In the genomic region with DNA sequence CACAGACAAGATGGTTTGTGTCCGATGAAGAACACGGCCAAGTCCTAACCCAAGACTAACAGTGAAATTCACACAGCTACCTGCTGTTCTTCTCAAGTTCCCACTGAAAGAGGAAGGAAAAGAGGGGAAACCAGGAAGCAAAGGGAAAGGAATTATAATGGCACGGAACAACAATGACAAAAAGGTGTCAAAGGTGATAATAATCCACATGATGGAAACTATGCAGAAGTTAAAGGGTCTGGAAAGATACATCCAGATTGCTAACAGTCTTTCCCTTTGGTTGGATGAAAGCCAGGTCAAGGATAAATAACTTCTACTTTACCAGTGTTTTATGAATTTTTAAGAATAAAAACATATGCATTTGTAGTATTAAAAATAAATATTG, we compare ENCODE assay signal across 28 cellular contexts. TPM values are rescaled to one million over a fixed set of nuclear protein-coding genes. Genes with fewer than 3 reads are reported as not detected.
DNase-seq lines count a peak whose midpoint lies in the region; ATAC-seq, FAIRE-seq and TF ChIP-seq lines count a peak whose summit lies in the region.
"Had no signal": no experiment of that assay in that cellular context is flagged by ENCODE, and none has a peak within 500 bp of the region (broad histone marks: within the 10 kb centered on the region; RNA-seq: fewer than 3 reads in every experiment).

No MANE protein-coding gene starts in this region.

- DNase-seq in T-helper 2 cell treated with Interferon-gamma antibody and Interleukin-4, amounts not matched to agents 5 μg/mL and 100 μg/mL, for 36 hours (ENCODE audit: low spot score) = no peak
- DNase-seq in T-helper 2 cell (no peak), astrocyte (ENCODE audit: low read depth) (no peak), left lung (no peak), NCI-H1092 (lab: John Stamatoyannopoulos, UW) (no peak), GM10248 (ENCODE audit: extremely low spot score) (no peak)
- no peak for DNase-seq in stimulated activated naive CD8-positive, alpha-beta T cell treated with anti-CD3 and anti-CD28 coated beads, Interleukin-15, Interleukin-2, amounts not matched to agents 100 U/mL and 50 U/mL, for 24 hours
- DNase-seq: 8988T; caudate nucleus; DND-41; endodermal cell; esophagus squamous epithelium; GF-D8; HCEC 1CT; head of caudate nucleus; IMR-90; retina; stimulated activated naive CD4-positive, alpha-beta T cell; T-cell had no signal

- H3K27me3 Mint-ChIP-seq in T-helper 2 cell treated with Interferon-gamma antibody and Interleukin-4, amounts not matched to agents 5 μg/mL and 100 μg/mL, for 36 hours (ENCODE audit: low read depth) = no peaks in the 10 kb centered on the region
- no peaks in the 10 kb centered on the region for H3K27me3 Mint-ChIP-seq in stimulated activated naive CD8-positive, alpha-beta T cell treated with anti-CD3 and anti-CD28 coated beads, Interleukin-15, Interleukin-2, amounts not matched to agents 100 ng/mL and 50 ng/mL, for 24 hours
- no peaks in the 10 kb centered on the region for H3K27me3 Mint-ChIP-seq in astrocyte (ENCODE audit: low read depth, unreplicated experiment)
- H3K27me3 Mint-ChIP-seq: memory B cell, T-cell had no signal

- H3K4me1 ChIP-seq in astrocyte (ENCODE audit: insufficient read depth, low read length) (peaks cover 32% of the 10 kb centered on the region), left lung (peaks cover 0 to 7% of the 10 kb centered on the region in 2 donors)
- H3K4me1 ChIP-seq: parathyroid adenoma had no signal

- FAIRE-seq in astrocyte (lab: Jason Lieb, UNC) = no peak
- FAIRE-seq: islet of Langerhans had no signal

- no peak overlapping the region for H3K4me2 ChIP-seq in astrocyte (ENCODE audit: low read length)

- H3K36me3 Mint-ChIP-seq in T-helper 2 cell treated with Interferon-gamma antibody and Interleukin-4, amounts not matched to agents 5 μg/mL and 100 μg/mL, for 36 hours (ENCODE audit: low read depth) = peaks cover 56% of the 10 kb centered on the region
- peaks cover 84% of the 10 kb centered on the region for H3K36me3 Mint-ChIP-seq in stimulated activated naive CD8-positive, alpha-beta T cell treated with anti-CD3 and anti-CD28 coated beads, Interleukin-15, Interleukin-2, amounts not matched to agents 100 ng/mL and 50 ng/mL, for 24 hours (ENCODE audit: low read depth)
- H3K36me3 Mint-ChIP-seq in astrocyte (ENCODE audit: low read depth, unreplicated experiment) = peaks cover 19% of the 10 kb centered on the region

- CTCF ChIA-PET in GM10248 (lab: Yijun Ruan, JAX) = interaction anchor here (1.3 to 1.7 kb wide), 2 partner anchors 12 to 221 kb away, joined by 3 to 4 read pairs; no protein-coding TSS in a partner anchor

- H3K4me3 Mint-ChIP-seq in T-helper 2 cell treated with Interferon-gamma antibody and Interleukin-4, amounts not matched to agents 5 μg/mL and 100 μg/mL, for 36 hours = no peak overlapping the region
- no peak overlapping the region for H3K4me3 Mint-ChIP-seq in stimulated activated naive CD8-positive, alpha-beta T cell treated with anti-CD3 and anti-CD28 coated beads, Interleukin-15, Interleukin-2, amounts not matched to agents 100 ng/mL and 50 ng/mL, for 24 hours
- H3K4me3 Mint-ChIP-seq in astrocyte (ENCODE audit: unreplicated experiment) = no peak overlapping the region
- H3K4me3 Mint-ChIP-seq: endodermal cell, memory B cell, neural crest cell had no signal

- H3K36me3 ChIP-seq in astrocyte (ENCODE audit: insufficient read depth, low read length) (peaks cover 23% of the 10 kb centered on the region), left lung (peaks cover 0 to 81% of the 10 kb centered on the region in 2 donors)

- no peaks in the 10 kb centered on the region for H3K79me2 ChIP-seq in astrocyte (ENCODE audit: insufficient read depth, low read length)
- H3K79me2 ChIP-seq: parathyroid adenoma had no signal

- H3K9me3 ChIP-seq in astrocyte (ENCODE audit: insufficient read depth, low read depth, low read length) (no peaks in the 10 kb centered on the region), left lung (no peaks in the 10 kb centered on the region)
- H3K9me3 ChIP-seq: esophagus squamous epithelium, thoracic aorta had no signal

- H3K27me3 ChIP-seq in astrocyte (ENCODE audit: insufficient read depth, low read length) = no peaks in the 10 kb centered on the region
- no peaks in the 10 kb centered on the region for H3K27me3 ChIP-seq in left lung
- H3K27me3 ChIP-seq: esophagus squamous epithelium, foreskin keratinocyte had no signal

- peaks cover 42% of the 10 kb centered on the region for H3K4me1 Mint-ChIP-seq in T-helper 2 cell treated with Interferon-gamma antibody and Interleukin-4, amounts not matched to agents 5 μg/mL and 100 μg/mL, for 36 hours (ENCODE audit: low read depth)
- peaks cover 49% of the 10 kb centered on the region for H3K4me1 Mint-ChIP-seq in stimulated activated naive CD8-positive, alpha-beta T cell treated with anti-CD3 and anti-CD28 coated beads, Interleukin-15, Interleukin-2, amounts not matched to agents 100 ng/mL and 50 ng/mL, for 24 hours (ENCODE audit: low read depth)
- H3K4me1 Mint-ChIP-seq in astrocyte (ENCODE audit: low read depth, unreplicated experiment) = peaks cover 36% of the 10 kb centered on the region
- H3K4me1 Mint-ChIP-seq: memory B cell, neural crest cell had no signal

- POLR2A ChIA-PET in GM10248 (lab: Yijun Ruan, JAX) = no interaction called here

- no peak overlapping the region for H2AFZ ChIP-seq in astrocyte (ENCODE audit: low read depth, low read length)
- H2AFZ ChIP-seq: parathyroid adenoma had no signal

- no peak for TF ChIP-seq CTCF in astrocyte (IDR thresholded peaks at IDR 0.05; ENCODE audit: insufficient read depth, low read depth, low read length)
- TF ChIP-seq CTCF in left lung (IDR thresholded peaks at IDR 0.05) = no peak
- TF ChIP-seq CTCF in GM10248 (IDR thresholded peaks at IDR 0.05; ENCODE audit: control extremely low read depth, extremely low read depth, low read depth, missing control alignments) = no peak

- peaks cover 30% of the 10 kb centered on the region for H4K20me1 ChIP-seq in astrocyte (ENCODE audit: insufficient read depth, low read length)

- peak overlapping the region; percentile 60 for H3K27ac Mint-ChIP-seq in T-helper 2 cell treated with Interferon-gamma antibody and Interleukin-4, amounts not matched to agents 5 μg/mL and 100 μg/mL, for 36 hours
- H3K27ac Mint-ChIP-seq in stimulated activated naive CD8-positive, alpha-beta T cell treated with anti-CD3 and anti-CD28 coated beads, Interleukin-15, Interleukin-2, amounts not matched to agents 100 ng/mL and 50 ng/mL, for 24 hours = peak overlapping the region; percentile 85
- peak overlapping the region; percentile 9 for H3K27ac Mint-ChIP-seq in astrocyte (ENCODE audit: unreplicated experiment)
- H3K27ac Mint-ChIP-seq: memory B cell had no signal

- no peaks in the 10 kb centered on the region for H3K9me3 Mint-ChIP-seq in T-helper 2 cell treated with Interferon-gamma antibody and Interleukin-4, amounts not matched to agents 5 μg/mL and 100 μg/mL, for 36 hours
- H3K9me3 Mint-ChIP-seq in stimulated activated naive CD8-positive, alpha-beta T cell treated with anti-CD3 and anti-CD28 coated beads, Interleukin-15, Interleukin-2, amounts not matched to agents 100 ng/mL and 50 ng/mL, for 24 hours = no peaks in the 10 kb centered on the region
- no peaks in the 10 kb centered on the region for H3K9me3 Mint-ChIP-seq in astrocyte (ENCODE audit: unreplicated experiment)
- H3K9me3 Mint-ChIP-seq: endodermal cell, memory B cell, neural crest cell, T-cell had no signal

- H3K4me3 ChIP-seq in astrocyte (ENCODE audit: insufficient read depth, low read depth, low read length) (no peak overlapping the region), left lung (no peak overlapping the region)
- H3K4me3 ChIP-seq: esophagus squamous epithelium, thoracic aorta had no signal

- no peak overlapping the region for H3K9ac ChIP-seq in astrocyte (ENCODE audit: low read length)
- H3K9ac ChIP-seq: parathyroid adenoma had no signal

- H3K27ac ChIP-seq in astrocyte (ENCODE audit: low read depth, low read length) (no peak overlapping the region), left lung (peak overlapping the region in 1 of 2 donors; percentile 3)
- H3K27ac ChIP-seq: C4-2B, esophagus squamous epithelium, foreskin keratinocyte, parathyroid adenoma, thoracic aorta had no signal

- intact Hi-C loops in left lung (cut with DNase I) = loop anchor here in 1 of 2 donors (10.0 kb wide), 1 partner anchor 221 kb away; no protein-coding TSS in a partner anchor

- no peak for ATAC-seq in stimulated activated naive CD8-positive, alpha-beta T cell treated with anti-CD3 and anti-CD28 coated beads, Interleukin-15, Interleukin-2, amounts not matched to agents 100 U/mL and 50 U/mL, for 24 hours
- no peak for ATAC-seq in left lung
- ATAC-seq: foreskin keratinocyte, left lobe of liver, T-cell had no signal

RNA-seq across cellular contexts. Expression of gene NOL10, which starts 33.9 kb away (rescaled TPM):
- total RNA-seq in astrocyte (23.8 and 27.6 TPM in 2 replicates), left lung (10 to 100 TPM; 16.9 to 23.3 TPM)

Comparison
In these comparisons a context has a peak if more than half of its experiments do, and no peak if none do; other contexts are left out.
1. H3K27ac Mint-ChIP-seq: peak in every context shown above with its lines; median percentile 85 in stimulated activated naive CD8-positive, alpha-beta T cell treated with anti-CD3 and anti-CD28 coated beads, Interleukin-15, Interleukin-2, amounts not matched to agents 100 ng/mL and 50 ng/mL, for 24 hours; 60 in T-helper 2 cell treated with Interferon-gamma antibody and Interleukin-4, amounts not matched to agents 5 μg/mL and 100 μg/mL, for 36 hours; 9 in astrocyte.